20 cellular contexts compared by ENCODE assay signal in the genomic region with DNA sequence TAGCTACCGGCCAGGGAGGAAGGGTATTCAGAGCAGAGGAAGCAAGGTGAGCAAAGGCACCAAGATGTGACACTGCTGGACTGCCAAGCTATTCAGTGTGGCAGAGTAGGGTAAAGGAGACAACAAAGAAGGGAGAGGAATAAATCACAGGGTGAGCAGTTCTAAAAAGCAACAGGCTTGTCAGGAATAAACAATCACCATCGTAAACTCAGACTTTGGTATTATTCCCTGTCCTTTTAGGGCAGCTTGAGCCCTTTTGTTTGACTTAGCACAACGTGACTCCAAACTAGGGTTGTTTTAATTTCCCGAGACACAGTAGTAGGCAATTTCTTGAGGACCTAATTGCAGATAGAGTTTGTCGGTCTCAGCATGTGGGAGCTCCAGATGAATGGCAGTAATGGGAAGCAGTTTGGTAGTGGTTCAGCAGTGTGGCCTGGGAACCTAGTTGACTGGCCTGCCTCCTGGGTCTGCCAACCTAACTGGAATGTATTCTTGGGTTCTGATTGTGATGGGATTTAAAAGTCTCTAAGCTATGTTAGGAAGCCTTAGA. TPM values are rescaled to one million over a fixed set of nuclear protein-coding genes. Genes with fewer than 3 reads are reported as not detected.
"Had no signal": no experiment of that assay in that cellular context is flagged by ENCODE, and none has a peak within 500 bp of the region (broad histone marks: within the 10 kb centered on the region; RNA-seq: fewer than 3 reads in every experiment).

No MANE protein-coding gene starts in this region.

- H3K36me3 ChIP-seq: adrenal gland, gastroesophageal sphincter, heart right ventricle, pancreas, thoracic aorta, upper lobe of right lung, WERI-Rb-1 had no signal

- H3K4me3 ChIP-seq: adrenal gland, gastroesophageal sphincter, heart right ventricle, pancreas, thoracic aorta, upper lobe of right lung had no signal

- H3K27me3 ChIP-seq: adrenal gland, gastroesophageal sphincter, pancreas, upper lobe of right lung had no signal

- DNase-seq: activated CD4-positive, alpha-beta memory T cell treated with anti-CD3 and anti-CD28 coated beads, Interleukin-2, amount 10 ng/mL, durations not matched to agents 7 days and 5 days; activated CD4-positive, alpha-beta T cell treated with anti-CD3 and anti-CD28 coated beads for 4 hours; activated T-cell treated with anti-CD3 and anti-CD28 coated beads, Interleukin-2, amount 50 U/mL, for 24 hours; adrenal gland; dermis blood vessel endothelial cell; effector memory CD8-positive, alpha-beta T cell; heart right ventricle; islet precursor cell; naive B cell; pancreas; stimulated activated CD4-positive, alpha-beta T cell treated with anti-CD3 and anti-CD28 coated beads, Interleukin-2, amount 100 ng/mL, for 24 hours; upper lobe of right lung; WERI-Rb-1 had no signal

- H3K27ac Mint-ChIP-seq: activated CD4-positive, alpha-beta memory T cell treated with anti-CD3 and anti-CD28 coated beads, Interleukin-2, amount 10 ng/mL, durations not matched to agents 7 days and 5 days; activated naive CD4-positive, alpha-beta T cell treated with anti-CD3 and anti-CD28 coated beads, Interleukin-2, amount 50 U/mL, for 24 hours; activated T-cell treated with anti-CD3 and anti-CD28 coated beads, Interleukin-2, amount 50 U/mL, for 24 hours; effector memory CD8-positive, alpha-beta T cell had no signal

- H3K4me3 Mint-ChIP-seq: activated CD4-positive, alpha-beta memory T cell treated with anti-CD3 and anti-CD28 coated beads, Interleukin-2, amount 10 ng/mL, durations not matched to agents 7 days and 5 days; activated naive CD4-positive, alpha-beta T cell treated with anti-CD3 and anti-CD28 coated beads, Interleukin-2, amount 50 U/mL, for 24 hours; activated T-cell treated with anti-CD3 and anti-CD28 coated beads, Interleukin-2, amount 50 U/mL, for 24 hours; effector memory CD8-positive, alpha-beta T cell had no signal

- H3K36me3 Mint-ChIP-seq: activated naive CD4-positive, alpha-beta T cell treated with anti-CD3 and anti-CD28 coated beads, Interleukin-2, amount 50 U/mL, for 24 hours; naive B cell had no signal

- H3K27ac ChIP-seq: adrenal gland, gastroesophageal sphincter, heart right ventricle, pancreas, thoracic aorta, upper lobe of right lung, WERI-Rb-1 had no signal

- H3K9me3 ChIP-seq: adrenal gland, gastroesophageal sphincter, heart right ventricle, pancreas, thoracic aorta, upper lobe of right lung had no signal

- ATAC-seq: effector memory CD8-positive, alpha-beta T cell; gastroesophageal sphincter; heart right ventricle; left lobe of liver; pancreas; upper lobe of right lung had no signal

- H3K9me3 Mint-ChIP-seq: activated CD4-positive, alpha-beta memory T cell treated with anti-CD3 and anti-CD28 coated beads, Interleukin-2, amount 10 ng/mL, durations not matched to agents 7 days and 5 days; activated naive CD4-positive, alpha-beta T cell treated with anti-CD3 and anti-CD28 coated beads, Interleukin-2, amount 50 U/mL, for 24 hours; activated T-cell treated with anti-CD3 and anti-CD28 coated beads, Interleukin-2, amount 50 U/mL, for 24 hours; effector memory CD8-positive, alpha-beta T cell; naive B cell had no signal

- H3K27me3 Mint-ChIP-seq: naive B cell had no signal

RNA-seq across cellular contexts. Expression of gene CR1L, which starts 4.3 kb away (rescaled TPM):
- total RNA-seq: activated CD4-positive, alpha-beta memory T cell treated with anti-CD3 and anti-CD28 coated beads, Interleukin-2, amount 10 ng/mL, durations not matched to agents 7 days and 5 days; chondrocyte; dermis blood vessel endothelial cell; gastroesophageal sphincter; lung microvascular endothelial cell; renal cortical epithelial cell; thoracic aorta; upper lobe of right lung had no signal
- polyA plus RNA-seq: heart right ventricle, pancreas had no signal
